8 cellular contexts compared by ENCODE assay signal in the genomic region with DNA sequence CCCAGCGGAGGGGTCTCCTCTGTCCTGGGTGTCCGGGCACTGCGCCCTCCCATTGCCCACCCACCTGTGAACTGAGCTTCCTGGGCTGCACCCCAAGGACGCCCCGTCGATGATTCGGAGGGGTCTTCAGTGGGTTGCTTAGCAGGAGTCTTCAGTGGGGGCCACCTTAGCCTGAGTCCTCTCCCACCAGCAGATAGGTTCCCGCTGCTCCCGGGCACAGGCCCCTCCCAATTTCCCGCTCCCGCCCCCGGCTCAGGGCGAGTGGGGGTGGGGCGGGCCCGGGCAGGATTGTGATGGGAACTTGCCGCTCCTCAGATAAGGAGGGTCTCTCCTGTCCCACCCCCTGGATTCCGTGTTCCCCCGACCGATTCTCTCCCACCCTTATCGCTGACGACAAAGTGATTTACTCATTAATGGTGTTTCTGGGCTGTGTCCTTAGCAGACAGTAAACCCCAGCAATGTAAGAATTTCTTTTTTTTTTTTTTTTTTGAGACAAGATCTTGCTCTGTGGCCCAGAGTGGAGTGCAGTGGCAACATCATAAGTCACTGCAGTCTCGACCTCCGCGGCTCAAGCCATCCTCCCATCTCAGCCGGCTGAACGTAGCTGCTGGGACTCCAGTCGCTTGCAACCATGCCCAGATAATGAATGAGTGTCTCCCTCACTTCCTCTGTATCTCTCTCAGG. TPM values are rescaled to one million over a fixed set of nuclear protein-coding genes. Genes with fewer than 3 reads are reported as not detected.
A peak's percentile ranks its signal among the peaks of the same experiment; 100 is the strongest.
DNase-seq lines count a peak whose midpoint lies in the region; ATAC-seq and TF ChIP-seq lines count a peak whose summit lies in the region.

No MANE protein-coding gene starts in this region.

- in situ Hi-C loops in G401 (cut with HindIII; ENCODE audit: low sequenced_read_pairs) = no loop called here

- peaks cover 3% of the 10 kb centered on the region for H3K4me1 ChIP-seq in RWPE2 (ENCODE audit: insufficient read depth, poor library complexity, severe bottlenecking)
- peaks cover 0 to 30% of the 10 kb centered on the region in 2 donors for H3K4me1 ChIP-seq in muscle layer of duodenum (ENCODE audit: control insufficient read depth in 1 of 2, insufficient read depth in 2 of 2, low read length in 2 of 2)

- peaks cover 78% of the 10 kb centered on the region for H3K36me3 Mint-ChIP-seq in effector memory CD8-positive, alpha-beta T cell (ENCODE audit: insufficient read depth)

- no peaks in the 10 kb centered on the region for H3K36me3 ChIP-seq in RWPE2 (ENCODE audit: low read depth)
- no peaks in the 10 kb centered on the region for H3K36me3 ChIP-seq in muscle layer of duodenum (ENCODE audit: control insufficient read depth in 1 of 2, insufficient read depth in 2 of 2, low read length in 2 of 2)

- TF ChIP-seq CTCF in RWPE2 (IDR thresholded peaks at IDR 0.05; ENCODE audit: poor library complexity, severe bottlenecking) = no peak

- H3K9me3 ChIP-seq in RWPE2 (ENCODE audit: severe bottlenecking) = no peaks in the 10 kb centered on the region
- no peaks in the 10 kb centered on the region for H3K9me3 ChIP-seq in muscle layer of duodenum (ENCODE audit: control insufficient read depth in 1 of 2, low read length in 2 of 2)

- ATAC-seq in RWPE2 (ENCODE audit: low read depth) (peak; percentile 57), GM18907 (IDR thresholded peaks at IDR 0.05; ENCODE audit: unreplicated experiment) (no peak), HG03442 (IDR thresholded peaks at IDR 0.05; ENCODE audit: unreplicated experiment) (no peak)
- peak; percentile 31 for ATAC-seq in effector memory CD8-positive, alpha-beta T cell (replicated peaks)

- H3K27ac Mint-ChIP-seq in effector memory CD8-positive, alpha-beta T cell = peak overlapping the region; percentile 89 to 98

- H3K9me3 Mint-ChIP-seq in effector memory CD8-positive, alpha-beta T cell = no peaks in the 10 kb centered on the region

- DNase-seq in A172 (ENCODE audit: low spot score) (peak; percentile 39), G401 (ENCODE audit: low spot score) (peak; percentile 14), RWPE2 (ENCODE audit: low spot score) (no peak), amniotic stem cell (lab: John Stamatoyannopoulos, UW) (no peak)
- DNase-seq in effector memory CD8-positive, alpha-beta T cell = peak; percentile 49 to 53 (median 51)

- peaks cover 0 to 8% of the 10 kb centered on the region in 2 donors for H3K27me3 Mint-ChIP-seq in effector memory CD8-positive, alpha-beta T cell

- H3K4me3 ChIP-seq in RWPE2 (ENCODE audit: severe bottlenecking) (peak overlapping the region; percentile 63), muscle layer of duodenum (ENCODE audit: low read depth in 1 of 2, low read length in 2 of 2) (peak overlapping the region; percentile 16 to 52)

- peak overlapping the region; percentile 70 for H3K27ac ChIP-seq in RWPE2 (ENCODE audit: poor library complexity, severe bottlenecking)
- no peak overlapping the region for H3K27ac ChIP-seq in muscle layer of duodenum (ENCODE audit: low read length)

- H3K4me3 Mint-ChIP-seq in effector memory CD8-positive, alpha-beta T cell = peak overlapping the region; percentile 97 to 98

- H3K4me1 Mint-ChIP-seq in effector memory CD8-positive, alpha-beta T cell (ENCODE audit: low read depth in 2 of 2) = peaks cover 55 to 59% of the 10 kb centered on the region in 2 donors

- no peaks in the 10 kb centered on the region for H3K27me3 ChIP-seq in RWPE2 (ENCODE audit: insufficient read depth, poor library complexity, severe bottlenecking)
- peaks cover 56% of the 10 kb centered on the region for H3K27me3 ChIP-seq in muscle layer of duodenum (ENCODE audit: low read depth, low read length)

RNA-seq across cellular contexts. Expression of a gene that starts 0.7 kb away (rescaled TPM):
- 7.9 and 9.0 TPM in 2 replicates for total RNA-seq in A172 (2014; rRNA removed; shearing (Covaris generic))
- total RNA-seq in G401 (2014; rRNA removed; shearing (Covaris generic)) = 13.5 and 22.1 TPM in 2 replicates

RNA-seq across cellular contexts. Expression of a gene that starts 14.7 kb away (rescaled TPM):
- 118 and 128 TPM in 2 replicates for total RNA-seq in A172 (2014; rRNA removed; shearing (Covaris generic))
- 141 and 143 TPM in 2 replicates for total RNA-seq in G401 (2014; rRNA removed; shearing (Covaris generic))

RNA-seq across cellular contexts. Expression of a gene that starts 25.8 kb away (rescaled TPM):
- total RNA-seq in A172 (2014; rRNA removed; shearing (Covaris generic)) = 62.5 and 68.0 TPM in 2 replicates
- 50.9 and 58.5 TPM in 2 replicates for total RNA-seq in G401 (2014; rRNA removed; shearing (Covaris generic))

RNA-seq across cellular contexts. Expression of a gene that starts 47.9 kb away (rescaled TPM):
- total RNA-seq in A172 (2014; rRNA removed; shearing (Covaris generic)) = 7.4 and 9.5 TPM in 2 replicates
- total RNA-seq in G401 (2014; rRNA removed; shearing (Covaris generic)) = 17.4 and 27.0 TPM in 2 replicates

RNA-seq across cellular contexts. Expression of a gene that starts 50.9 kb away (rescaled TPM):
- 10.6 and 11.3 TPM in 2 replicates for total RNA-seq in A172 (2014; rRNA removed; shearing (Covaris generic))
- total RNA-seq in G401 (2014; rRNA removed; shearing (Covaris generic)) = 12.4 and 15.6 TPM in 2 replicates

Comparison
In these comparisons a context has a peak if more than half of its experiments do, and no peak if none do; other contexts are left out.
1. DNase-seq: peak in A172 (single experiment), G401 (single experiment) and effector memory CD8-positive, alpha-beta T cell (3 of 3); none in RWPE2 (single experiment) and amniotic stem cell (single experiment).
2. ATAC-seq: peak in RWPE2 (single experiment) and effector memory CD8-positive, alpha-beta T cell (single experiment); none in GM18907 (single experiment) and HG03442 (single experiment).